ENCODE assay signal across 7 cellular contexts in genomic region chr19:54114340-54114826, GRCh38. TPM values are rescaled to one million over a fixed set of nuclear protein-coding genes. Genes with fewer than 3 reads are reported as not detected.
DNase-seq lines count a peak whose midpoint lies in the region; ATAC-seq and TF ChIP-seq lines count a peak whose summit lies in the region.

No MANE protein-coding gene starts in this region.

- no peaks in the 10 kb centered on the region for H4K20me1 ChIP-seq in neural cell (ENCODE audit: insufficient read depth)

- ATAC-seq in GM18870 (IDR thresholded peaks at IDR 0.05; ENCODE audit: unreplicated experiment), result no peak

- no peak for TF ChIP-seq RAD21 in neural cell (conservative IDR thresholded peaks at IDR 0.05)

- H3K4me2 ChIP-seq in neural cell (ENCODE audit: low read length), result peak overlapping the region; percentile 99

- no peak overlapping the region for H3K27ac ChIP-seq in neural cell (ENCODE audit: low read length)

- H3K9me2 ChIP-seq in neural cell (ENCODE audit: insufficient read depth, low read length), result no peaks in the 10 kb centered on the region

- TF ChIP-seq CTCF in GM13977 (IDR thresholded peaks at IDR 0.05; ENCODE audit: extremely low read depth, insufficient read depth, missing control alignments) (no peak), neural cell (IDR thresholded peaks at IDR 0.05; ENCODE audit: poor library complexity, severe bottlenecking) (no peak)

- peak overlapping the region; percentile 91 for H3K9ac ChIP-seq in neural cell (ENCODE audit: low read length)

- peak overlapping the region; percentile 78 for H3K4me3 ChIP-seq in neural cell (ENCODE audit: low read length)

- no peaks in the 10 kb centered on the region for H3K36me3 ChIP-seq in neural cell (ENCODE audit: insufficient read depth, low read length)

- H2AFZ ChIP-seq in neural cell (ENCODE audit: low read depth, low read length), result no peak overlapping the region

- peak; percentile 70 for DNase-seq in GM13977 (ENCODE audit: low spot score)
- peak; percentile 7 for DNase-seq in NCI-H774 (lab: John Stamatoyannopoulos, UW)
- peak; percentile 19 to 23 for DNase-seq in activated T-helper 1 cell treated with anti-CD3 and anti-CD28 coated beads, Interleukin-2, amount 50 U/mL, for 16 hours (ENCODE audit: low read depth in 1 of 2, low spot score in 1 of 2)
- peak; percentile 30 for DNase-seq in fibroblast of peridontal ligament (ENCODE audit: extremely low read depth)
- no peak for DNase-seq in HPDE6-E6E7 (ENCODE audit: extremely low spot score)

- in situ Hi-C loops in GM13977 (cut with MboI; ENCODE audit: low pct_unique_long_range_greater_than_20kb, low sequenced_read_pairs, unreplicated experiment), result no loop called here

- H3K27me3 ChIP-seq in neural cell (ENCODE audit: insufficient read depth, low read depth, low read length), result no peaks in the 10 kb centered on the region

- peaks cover 16% of the 10 kb centered on the region for H3K79me2 ChIP-seq in neural cell (replicated peaks; ENCODE audit: insufficient read depth, low read length)

- H3F3A ChIP-seq in neural cell (ENCODE audit: insufficient read depth, low read length, poor library complexity, severe bottlenecking), result no peaks in the 10 kb centered on the region

- no peak for TF ChIP-seq EP300 in neural cell (conservative IDR thresholded peaks at IDR 0.05; ENCODE audit: poor library complexity, severe bottlenecking)

- no peaks in the 10 kb centered on the region for H3K9me3 ChIP-seq in neural cell (ENCODE audit: low read length)

TF ChIP-seq in neural cell, 6 proteins besides CTCF, POLR2A, EP300 and RAD21:
- TF ChIP-seq SMC3 (conservative IDR thresholded peaks at IDR 0.05; ENCODE audit: poor library complexity), result no peak
- TF ChIP-seq EZH2 (IDR thresholded peaks at IDR 0.05; ENCODE audit: borderline replicate concordance, insufficient read depth, low read length, poor library complexity, severe bottlenecking), result no peak
- TF ChIP-seq, protein P1, sequence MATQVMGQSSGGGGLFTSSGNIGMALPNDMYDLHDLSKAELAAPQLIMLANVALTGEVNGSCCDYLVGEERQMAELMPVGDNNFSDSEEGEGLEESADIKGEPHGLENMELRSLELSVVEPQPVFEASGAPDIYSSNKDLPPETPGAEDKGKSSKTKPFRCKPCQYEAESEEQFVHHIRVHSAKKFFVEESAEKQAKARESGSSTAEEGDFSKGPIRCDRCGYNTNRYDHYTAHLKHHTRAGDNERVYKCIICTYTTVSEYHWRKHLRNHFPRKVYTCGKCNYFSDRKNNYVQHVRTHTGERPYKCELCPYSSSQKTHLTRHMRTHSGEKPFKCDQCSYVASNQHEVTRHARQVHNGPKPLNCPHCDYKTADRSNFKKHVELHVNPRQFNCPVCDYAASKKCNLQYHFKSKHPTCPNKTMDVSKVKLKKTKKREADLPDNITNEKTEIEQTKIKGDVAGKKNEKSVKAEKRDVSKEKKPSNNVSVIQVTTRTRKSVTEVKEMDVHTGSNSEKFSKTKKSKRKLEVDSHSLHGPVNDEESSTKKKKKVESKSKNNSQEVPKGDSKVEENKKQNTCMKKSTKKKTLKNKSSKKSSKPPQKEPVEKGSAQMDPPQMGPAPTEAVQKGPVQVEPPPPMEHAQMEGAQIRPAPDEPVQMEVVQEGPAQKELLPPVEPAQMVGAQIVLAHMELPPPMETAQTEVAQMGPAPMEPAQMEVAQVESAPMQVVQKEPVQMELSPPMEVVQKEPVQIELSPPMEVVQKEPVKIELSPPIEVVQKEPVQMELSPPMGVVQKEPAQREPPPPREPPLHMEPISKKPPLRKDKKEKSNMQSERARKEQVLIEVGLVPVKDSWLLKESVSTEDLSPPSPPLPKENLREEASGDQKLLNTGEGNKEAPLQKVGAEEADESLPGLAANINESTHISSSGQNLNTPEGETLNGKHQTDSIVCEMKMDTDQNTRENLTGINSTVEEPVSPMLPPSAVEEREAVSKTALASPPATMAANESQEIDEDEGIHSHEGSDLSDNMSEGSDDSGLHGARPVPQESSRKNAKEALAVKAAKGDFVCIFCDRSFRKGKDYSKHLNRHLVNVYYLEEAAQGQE (IDR thresholded peaks at IDR 0.05; ENCODE audit: borderline replicate concordance), result no peak
- no peak for TF ChIP-seq MXI1 (conservative IDR thresholded peaks at IDR 0.05; ENCODE audit: poor library complexity, severe bottlenecking)
- TF ChIP-seq TAF1 (IDR thresholded peaks at IDR 0.05; ENCODE audit: low read depth), result no peak
- no peak for TF ChIP-seq POLR2AphosphoS5 (IDR thresholded peaks at IDR 0.05)

RNA-seq across cellular contexts. Expression of gene TFPT, which starts 1.1 kb away (rescaled TPM):
- 24.3 and 28.0 TPM in 2 replicates for polyA plus RNA-seq in neural cell
- polyA minus RNA-seq in neural cell, result 12.0 and 12.4 TPM in 2 replicates

RNA-seq across cellular contexts. Expression of gene PRPF31, which starts 1.2 kb away (rescaled TPM):
- polyA plus RNA-seq in neural cell, result 73.5 and 76.6 TPM in 2 replicates
- 37.2 and 39.4 TPM in 2 replicates for polyA minus RNA-seq in neural cell

RNA-seq across cellular contexts. Expression of gene NDUFA3, which starts 11.7 kb away (rescaled TPM):
- polyA plus RNA-seq in neural cell, result 21.4 and 62.8 TPM in 2 replicates
- polyA minus RNA-seq in neural cell, result 10.7 and 11.2 TPM in 2 replicates

RNA-seq across cellular contexts. Expression of gene OSCAR, which starts 13.8 kb away (rescaled TPM):
- polyA plus RNA-seq in neural cell, result 0.20 TPM in 1 of 2 replicates, not detected in the other
- polyA minus RNA-seq in neural cell, result not detected in 2 replicates

RNA-seq across cellular contexts. Expression of gene CNOT3, which starts 23.2 kb away (rescaled TPM):
- polyA plus RNA-seq in neural cell, result 3.8 and 7.6 TPM in 2 replicates
- polyA minus RNA-seq in neural cell, result 9.7 and 15.2 TPM in 2 replicates
